In the genomic region with DNA sequence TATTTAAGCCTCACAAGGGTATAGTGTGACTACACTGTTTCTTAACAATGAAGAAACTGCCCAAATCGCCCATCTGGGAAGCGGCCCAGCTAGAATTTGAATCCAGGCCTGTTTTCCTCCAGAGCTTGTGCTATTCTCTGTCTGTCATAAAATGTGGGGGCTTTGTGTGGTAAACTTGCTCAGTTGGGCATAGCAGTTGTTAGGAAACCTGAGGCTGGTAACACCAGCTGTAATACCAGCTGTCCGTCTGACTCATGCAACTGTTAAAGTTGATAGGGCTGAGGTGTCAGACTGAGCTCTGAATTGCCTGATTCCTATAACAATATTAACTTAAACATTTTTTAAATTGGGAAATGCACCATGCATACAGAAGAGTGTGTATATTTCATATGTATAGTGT, we compare ENCODE assay signal across 21 cellular contexts. TPM values are rescaled to one million over a fixed set of nuclear protein-coding genes. Genes with fewer than 3 reads are reported as not detected.
A peak's percentile ranks its signal among the peaks of the same experiment; 100 is the strongest.
DNase-seq lines count a peak whose midpoint lies in the region; ATAC-seq, FAIRE-seq and TF ChIP-seq lines count a peak whose summit lies in the region.
"Had no signal": no experiment of that assay in that cellular context is flagged by ENCODE, and none has a peak within 500 bp of the region (broad histone marks: within the 10 kb centered on the region; RNA-seq: fewer than 3 reads in every experiment).

No MANE protein-coding gene starts in this region.

- TF ChIP-seq CTCF in bronchial epithelial cell (IDR thresholded peaks at IDR 0.05; ENCODE audit: insufficient read depth, low read length, severe bottlenecking) (no peak), nephron (IDR thresholded peaks at IDR 0.05; ENCODE audit: unreplicated experiment in 3 of 3) (no peak), OCI-LY7 (conservative IDR thresholded peaks at IDR 0.05; ENCODE audit: low read length) (no peak)

- no peak for ATAC-seq in GM21576 (IDR thresholded peaks at IDR 0.05; ENCODE audit: unreplicated experiment)
- ATAC-seq in GM18858 (IDR thresholded peaks at IDR 0.05; ENCODE audit: unreplicated experiment): no peak
- no peak for ATAC-seq in HG02763 (IDR thresholded peaks at IDR 0.05; ENCODE audit: unreplicated experiment)
- ATAC-seq: right cardiac atrium, Right ventricle myocardium inferior had no signal

- H3K27ac ChIP-seq in OCI-LY7 (ENCODE audit: low read depth, low read length, poor library complexity, severe bottlenecking): no peak overlapping the region

- peaks cover 18% of the 10 kb centered on the region for H3K9me3 Mint-ChIP-seq in nephron

- no peaks in the 10 kb centered on the region for H3K27me3 ChIP-seq in bronchial epithelial cell (ENCODE audit: control insufficient read depth, insufficient read depth, low read length)

- H3K4me3 ChIP-seq in bronchial epithelial cell (ENCODE audit: low read depth, low read length): no peak overlapping the region
- H3K4me3 ChIP-seq in OCI-LY7 (ENCODE audit: low read depth, low read length, poor library complexity, severe bottlenecking): no peak overlapping the region

- peaks cover 14% of the 10 kb centered on the region; the same call in 1 of the 2 replicates for H3K9me3 ChIP-seq in OCI-LY7 (ENCODE audit: low read length)

- H3K4me3 Mint-ChIP-seq in nephron: no peak overlapping the region
- H3K4me3 Mint-ChIP-seq: nephron progenitor cell had no signal

- H3K79me2 ChIP-seq in OCI-LY7 (ENCODE audit: insufficient read depth, low read depth, low read length): no peaks in the 10 kb centered on the region

- H3K27ac Mint-ChIP-seq in nephron: peak overlapping the region; percentile 28 to 71 (median 60)
- H3K27ac Mint-ChIP-seq: nephron progenitor cell had no signal

- H2AFZ ChIP-seq in OCI-LY7 (ENCODE audit: low read length): no peak overlapping the region

- H3K36me3 Mint-ChIP-seq in nephron (ENCODE audit: low read depth): peaks cover 7% of the 10 kb centered on the region

- DNase-seq in HT1080 (ENCODE audit: low read depth) (peak; percentile 17), NCI-H226 (peak; percentile 47), bronchial epithelial cell (ENCODE audit: low read depth) (peak; percentile 61), OCI-LY7 (ENCODE audit: low spot score) (no peak)
- DNase-seq: activated CD4-positive, alpha-beta T cell treated with anti-CD3 and anti-CD28 coated beads, Interleukin-2, amount 50 U/mL, for 4 hours; activated naive CD4-positive, alpha-beta T cell; C1 segment of cervical spinal cord; kidney; NCI-H1436 treated with DMSO at 0.1 percent for 48 hours; NCI-H69; nephron progenitor cell; right cardiac atrium; stimulated activated CD4-positive, alpha-beta T cell treated with anti-CD3 and anti-CD28 coated beads, Interleukin-4, amount 100 ng/mL, for 4 hours; stimulated activated naive CD4-positive, alpha-beta T cell had no signal

- H3K4me1 Mint-ChIP-seq in nephron: peaks cover 36% of the 10 kb centered on the region

- H3K27me3 Mint-ChIP-seq in nephron (ENCODE audit: low read depth): peaks cover 19% of the 10 kb centered on the region

- no peak overlapping the region for H3K4me2 ChIP-seq in OCI-LY7 (ENCODE audit: low read length)

- POLR2A ChIA-PET in OCI-LY7 (lab: Charles Lee): interaction anchor here (0.6 to 0.7 kb wide), 2 partner anchors 9 to 1773 kb away, joined by 3 to 10 read pairs; no protein-coding TSS in a partner anchor

- H3K36me3 ChIP-seq in bronchial epithelial cell (ENCODE audit: control insufficient read depth, insufficient read depth, low read length) (no peaks in the 10 kb centered on the region), OCI-LY7 (ENCODE audit: insufficient read depth, low read length) (no peaks in the 10 kb centered on the region)

- intact Hi-C loops in OCI-LY7 (cut with micrococcal nuclease; ENCODE audit: unreplicated experiment): no loop called here

- H3K4me1 ChIP-seq in OCI-LY7 (ENCODE audit: insufficient read depth, low read length, poor library complexity, severe bottlenecking): no peaks in the 10 kb centered on the region

- H4K20me1 ChIP-seq in OCI-LY7 (ENCODE audit: insufficient read depth, low read length): no peaks in the 10 kb centered on the region

- H3K9me2 ChIP-seq in OCI-LY7 (ENCODE audit: insufficient read depth, low read length): no peaks in the 10 kb centered on the region

- CTCF ChIA-PET in OCI-LY7 (lab: Charles Lee; ENCODE audit: unreplicated experiment): no interaction called here

- BruUV-seq in OCI-LY7 (replicated peaks; lab: Mats Ljungman, UMichigan): no TSS peak

- FAIRE-seq in bronchial epithelial cell (lab: Jason Lieb, UNC): no peak
- FAIRE-seq: GM12892, kidney had no signal

RNA-seq across cellular contexts. Expression of a gene that starts 9.3 kb away (rescaled TPM):
- not detected in 2 replicates for total RNA-seq in HT1080 (2014; rRNA removed; shearing (Covaris generic))
- polyA plus RNA-seq in HT1080 (2015; cell fraction: cytosol; rRNA removed): 0.03 TPM in 2 replicates
- polyA plus RNA-seq in HT1080 (2015; cell fraction: nucleus; rRNA removed): 0.06 and 0.09 TPM in 2 replicates
- 2.4 and 11.6 TPM in 2 replicates for total RNA-seq in bronchial epithelial cell
- not detected in 2 replicates for total RNA-seq in OCI-LY7 (2014; rRNA removed; shearing (Covaris generic))
- total RNA-seq in OCI-LY7 (2022): not detected in 2 replicates

RNA-seq across cellular contexts. Expression of a gene that starts 21.6 kb away (rescaled TPM):
- total RNA-seq in HT1080 (2014; rRNA removed; shearing (Covaris generic)): not detected in 2 replicates
- polyA plus RNA-seq in HT1080 (2015; cell fraction: cytosol; rRNA removed): not detected in 2 replicates
- not detected in 2 replicates for polyA plus RNA-seq in HT1080 (2015; cell fraction: nucleus; rRNA removed)
- total RNA-seq in bronchial epithelial cell: not detected in 2 replicates
- 2.3 and 5.8 TPM in 2 replicates for total RNA-seq in OCI-LY7 (2014; rRNA removed; shearing (Covaris generic))
- total RNA-seq in OCI-LY7 (2022): 1.3 and 1.5 TPM in 2 replicates
- total RNA-seq: glomerular endothelial cell had no signal

RNA-seq across cellular contexts. Expression of a gene that starts 39.2 kb away (rescaled TPM):
- total RNA-seq in HT1080 (2014; rRNA removed; shearing (Covaris generic)): 11.8 and 12.7 TPM in 2 replicates
- polyA plus RNA-seq in HT1080 (2015; cell fraction: cytosol; rRNA removed): 11.1 and 14.7 TPM in 2 replicates
- 17.9 and 23.0 TPM in 2 replicates for polyA plus RNA-seq in HT1080 (2015; cell fraction: nucleus; rRNA removed)
- total RNA-seq in bronchial epithelial cell (27.9 and 39.7 TPM in 2 replicates), OCI-LY7 (2022) (14.9 and 21.1 TPM in 2 replicates)
- 7.4 and 14.0 TPM in 2 replicates for total RNA-seq in OCI-LY7 (2014; rRNA removed; shearing (Covaris generic))
